ENCODE assay signal across 1 cellular context in genomic region chr19:43489979-43490599, GRCh38.
A peak's percentile ranks its signal among the peaks of the same experiment; 100 is the strongest.
TF ChIP-seq lines count a peak whose summit lies in the region.

No MANE protein-coding gene starts in this region.

TF ChIP-seq in liver, 16 proteins besides CTCF, POLR2A, EP300 and RAD21:
- TF ChIP-seq GABPA (IDR thresholded peaks at IDR 0.05 in 1 of 2, conservative IDR thresholded peaks at IDR 0.05 in 1 of 2) (no peak), ATF3 (IDR thresholded peaks at IDR 0.05) (no peak), SP1 (IDR thresholded peaks at IDR 0.05) (peak; percentile 31), MAX (IDR thresholded peaks at IDR 0.05) (peak; percentile 60), TAF1 (conservative IDR thresholded peaks at IDR 0.05) (no peak), HNF4A (conservative IDR thresholded peaks at IDR 0.05) (peak; percentile 30 to 47), FOXA1 (IDR thresholded peaks at IDR 0.05) (no peak), EGR1 (IDR thresholded peaks at IDR 0.05; ENCODE audit: low read depth in 2 of 2) (peak in 1 of 2 donors; percentile 35), FOXA2 (IDR thresholded peaks at IDR 0.05) (no peak), HNF4G (IDR thresholded peaks at IDR 0.05) (no peak), REST (IDR thresholded peaks at IDR 0.05) (no peak), NR2F2 (IDR thresholded peaks at IDR 0.05) (no peak), JUND (IDR thresholded peaks at IDR 0.05) (no peak), RXRA (IDR thresholded peaks at IDR 0.05) (peak; percentile 29 to 38), YY1 (IDR thresholded peaks at IDR 0.05) (no peak), ZBTB33 (IDR thresholded peaks at IDR 0.05) (peak; percentile 24)
